ENCODE assay signal across 25 cellular contexts in the genomic region with DNA sequence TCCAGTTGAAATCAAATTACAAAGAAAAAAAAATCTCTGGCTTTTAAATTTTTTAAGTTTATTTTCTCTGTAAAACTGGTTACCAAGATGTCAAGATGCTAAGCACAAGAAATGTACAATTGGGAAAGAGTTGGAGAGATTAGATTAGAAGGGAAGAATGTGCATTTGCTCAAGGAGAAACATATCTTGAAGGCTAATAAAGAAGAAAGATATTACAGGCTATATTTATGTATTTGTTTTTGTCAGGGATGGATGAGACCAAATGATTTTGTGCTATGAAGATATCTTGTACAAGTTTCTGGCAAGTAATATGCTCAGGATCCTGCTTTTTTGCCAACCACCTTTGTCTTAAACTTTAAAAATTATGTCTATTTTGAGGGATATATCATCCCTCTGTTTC.
"Had no signal": no experiment of that assay in that cellular context is flagged by ENCODE, and none has a peak within 500 bp of the region (broad histone marks: within the 10 kb centered on the region; RNA-seq: fewer than 3 reads in every experiment).

No MANE protein-coding gene starts in this region.

- H3K9me3 ChIP-seq: body of pancreas, esophagus muscularis mucosa, gastroesophageal sphincter had no signal

- ATAC-seq: activated CD8-positive, alpha-beta T cell treated with anti-CD3 and anti-CD28 coated beads for 36 hours; activated T-cell treated with anti-CD3 and anti-CD28 coated beads, Interleukin-2, amount 50 U/mL, for 4 hours; activated T-helper 17 cell treated with anti-CD3 and anti-CD28 coated beads, Interleukin-2, amount 50 U/mL, for 72 hours; body of pancreas; effector memory CD8-positive, alpha-beta T cell; gastroesophageal sphincter; T-helper 17 cell had no signal

- H3K27me3 ChIP-seq: body of pancreas, esophagus muscularis mucosa, gastroesophageal sphincter had no signal

- H3K36me3 ChIP-seq: esophagus muscularis mucosa, gastroesophageal sphincter had no signal

- H3K4me3 ChIP-seq: body of pancreas, esophagus muscularis mucosa, gastroesophageal sphincter had no signal

- H3K4me1 ChIP-seq: gastroesophageal sphincter had no signal

- DNase-seq: activated CD4-positive, alpha-beta T cell treated with anti-CD3 and anti-CD28 coated beads for 48 hours; activated CD4-positive, alpha-beta T cell treated with anti-CD3 and anti-CD28 coated beads, Interleukin-2, amount 50 U/mL, for 1 hour; activated CD4-positive, alpha-beta T cell treated with anti-CD3 and anti-CD28 coated beads, Interleukin-2, amount 50 U/mL, for 48 hours; activated CD8-positive, alpha-beta memory T cell treated with anti-CD3 and anti-CD28 coated beads for 24 hours; activated CD8-positive, alpha-beta T cell treated with anti-CD3 and anti-CD28 coated beads for 36 hours; activated effector memory CD4-positive, alpha-beta T cell treated with Interleukin-2 at 50 U/mL for 16 hours; activated gamma-delta T cell treated with Interleukin-2 at 50 U/mL for 16 hours; activated naive CD4-positive, alpha-beta T cell treated with anti-CD3 and anti-CD28 coated beads, Interleukin-2, amount 50 U/mL, for 16 hours; activated naive CD4-positive, alpha-beta T cell treated with Interleukin-2 at 50 U/mL for 16 hours; activated T-cell treated with anti-CD3 and anti-CD28 coated beads, Interleukin-2, amount 50 U/mL, for 4 hours; amygdala; aorta; body of pancreas; caudate nucleus; cortex of kidney; dermis blood vessel endothelial cell; effector CD4-positive, alpha-beta T cell; effector memory CD8-positive, alpha-beta T cell; erythroblast; foreskin melanocyte; T-helper 1 cell; T-helper 17 cell had no signal

- H3K27ac ChIP-seq: body of pancreas, esophagus muscularis mucosa, gastroesophageal sphincter had no signal
